ENCODE assay signal across 21 cellular contexts in the genomic region with DNA sequence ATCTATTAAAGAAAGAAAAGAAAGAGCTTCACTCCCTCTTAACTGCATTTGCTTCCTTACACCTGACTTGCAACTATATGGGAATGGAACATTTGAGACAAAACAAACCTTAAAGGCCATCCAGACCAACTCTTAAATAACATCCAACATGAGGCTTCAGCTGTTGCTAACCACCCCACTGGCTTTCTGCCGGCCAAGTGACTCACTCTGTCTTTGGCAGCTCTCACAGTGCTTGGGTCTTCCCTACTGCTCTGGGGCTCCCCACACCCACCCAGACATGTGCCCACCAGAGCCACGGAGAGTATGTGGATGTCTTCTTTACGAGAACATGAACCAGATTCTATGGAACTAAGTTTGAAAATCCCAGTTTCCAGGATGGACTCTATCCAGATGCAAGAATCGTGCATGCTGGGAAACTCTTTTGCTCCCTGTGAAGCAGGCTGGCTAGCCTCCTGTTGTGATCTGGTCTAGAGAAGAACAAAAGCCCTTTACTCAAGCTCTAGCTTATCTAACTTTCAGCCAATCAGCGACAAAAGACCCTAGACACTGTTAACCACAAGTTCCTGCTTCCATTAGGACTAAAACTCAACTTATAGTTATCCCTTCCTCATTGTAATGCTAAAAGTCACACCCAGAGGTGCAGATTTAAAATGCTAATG.
DNase-seq lines count a peak whose midpoint lies in the region; ATAC-seq and TF ChIP-seq lines count a peak whose summit lies in the region.
"Had no signal": no experiment of that assay in that cellular context is flagged by ENCODE, and none has a peak within 500 bp of the region (broad histone marks: within the 10 kb centered on the region; RNA-seq: fewer than 3 reads in every experiment).

No MANE protein-coding gene starts in this region.

- no peaks in the 10 kb centered on the region for H3K36me3 ChIP-seq in H7 (replicated peaks; ENCODE audit: control insufficient read depth, insufficient read depth, low read length)
- H3K36me3 ChIP-seq: breast epithelium, heart left ventricle, Peyer's patch had no signal

- peak; percentile 69 for DNase-seq in H7
- peak; percentile 9 for DNase-seq in astrocyte of the cerebellum (ENCODE audit: low read depth)
- DNase-seq in islet precursor cell: peak; percentile 42
- peak; percentile 27 for DNase-seq in sciatic nerve (ENCODE audit: low spot score)
- DNase-seq: activated CD4-positive, CD25-positive, alpha-beta regulatory T cell; activated naive CD4-positive, alpha-beta T cell treated with anti-CD3 and anti-CD28 coated beads, Interleukin-2, amount 10 ng/mL, durations not matched to agents 7 days and 5 days; Caco-2; DMS79 treated with DMSO at 0.1 percent for 48 hours; effector memory CD4-positive, alpha-beta T cell; erythroblast; foreskin fibroblast; NCI-H2081 treated with DMSO at 0.1 percent for 48 hours; NCI-H345; Peyer's patch had no signal

- H3K27me3 ChIP-seq in H7 (ENCODE audit: control insufficient read depth, insufficient read depth, low read length): no peaks in the 10 kb centered on the region
- H3K27me3 ChIP-seq: Peyer's patch had no signal

- H3K4me3 ChIP-seq in H7 (ENCODE audit: insufficient read depth, low read depth, low read length) (no peak overlapping the region), astrocyte of the cerebellum (ENCODE audit: low read depth, low read length) (no peak overlapping the region)
- H3K4me3 ChIP-seq: breast epithelium, heart left ventricle, K562, Peyer's patch, smooth muscle cell had no signal

- no peak for TF ChIP-seq CTCF in astrocyte of the cerebellum (IDR thresholded peaks at IDR 0.05; ENCODE audit: low read depth, low read length, missing control alignments)

- ATAC-seq in sciatic nerve (no peak), HG03095 (IDR thresholded peaks at IDR 0.05; ENCODE audit: unreplicated experiment) (no peak), GM18505 (IDR thresholded peaks at IDR 0.05; ENCODE audit: unreplicated experiment) (no peak), GM21360 (IDR thresholded peaks at IDR 0.05; ENCODE audit: unreplicated experiment) (no peak)
- ATAC-seq: K562 had no signal

- TF ChIP-seq POLR2A in GM18505 (IDR thresholded peaks at IDR 0.05; ENCODE audit: borderline replicate concordance, extremely low read depth, insufficient read depth, insufficient read length): no peak

- in situ Hi-C loops in astrocyte of the cerebellum (cut with HindIII; ENCODE audit: low sequenced_read_pairs): no loop called here

- intact Hi-C loops in sciatic nerve (cut with DNase I): no loop called here

Comparison
In these comparisons a context has a peak if more than half of its experiments do, and no peak if none do; other contexts are left out.
1. DNase-seq: peak in every context shown above with its lines; median percentile 69 in H7; 42 in islet precursor cell; 27 in sciatic nerve; 9 in astrocyte of the cerebellum.